ENCODE assay signal across 18 cellular contexts in genomic region chr3:53221345-53221744, GRCh38.
"Had no signal": no experiment of that assay in that cellular context is flagged by ENCODE, and none has a peak within 500 bp of the region (broad histone marks: within the 10 kb centered on the region; RNA-seq: fewer than 3 reads in every experiment).

No MANE protein-coding gene starts in this region.

- H3K4me3 ChIP-seq: esophagus squamous epithelium, neural progenitor cell, pancreas, tibial nerve, vagina had no signal

- H3K27me3 Mint-ChIP-seq: activated naive CD4-positive, alpha-beta T cell treated with anti-CD3 and anti-CD28 coated beads, Interleukin-2, amount 50 U/mL, for 24 hours; stimulated activated memory B cell treated with anti-CD40 and anti-IgM and Interleukin-4, amounts not matched to agents 10 μg/mL and 1 μg/mL and 100 μg/mL, for 72 hours; T-cell had no signal

- H3K36me3 ChIP-seq: neural progenitor cell had no signal

- H3K9ac ChIP-seq: neural progenitor cell had no signal

- H3K9me3 Mint-ChIP-seq: activated naive CD4-positive, alpha-beta T cell treated with anti-CD3 and anti-CD28 coated beads, Interleukin-2, amount 50 U/mL, for 24 hours; activated T-helper 2 cell treated with anti-CD3 and anti-CD28 coated beads, Interferon-gamma antibody, Interleukin-2, Interleukin-4, amounts not matched to agents 10 μg/mL and 5 μg/mL and 100 μg/mL, durations not matched to agents 14 hours and 24 hours and 36 hours; mesothelial cell of epicardium; neural progenitor cell; stimulated activated memory B cell treated with anti-CD40 and anti-IgM and Interleukin-4, amounts not matched to agents 10 μg/mL and 1 μg/mL and 100 μg/mL, for 72 hours; T-cell had no signal

- H3K4me3 Mint-ChIP-seq: activated naive CD4-positive, alpha-beta T cell treated with anti-CD3 and anti-CD28 coated beads, Interleukin-2, amount 50 U/mL, for 24 hours; mesothelial cell of epicardium; neural progenitor cell; stimulated activated memory B cell treated with anti-CD40 and anti-IgM and Interleukin-4, amounts not matched to agents 10 μg/mL and 1 μg/mL and 100 μg/mL, for 72 hours; T-cell had no signal

- H3K4me1 Mint-ChIP-seq: mesothelial cell of epicardium had no signal

- H3K9me3 ChIP-seq: esophagus squamous epithelium, pancreas, tibial nerve, vagina had no signal

- H3K4me1 ChIP-seq: pancreas, vagina had no signal

- H3K27ac Mint-ChIP-seq: activated naive CD4-positive, alpha-beta T cell treated with anti-CD3 and anti-CD28 coated beads, Interleukin-2, amount 50 U/mL, for 24 hours; activated T-helper 2 cell treated with anti-CD3 and anti-CD28 coated beads, Interferon-gamma antibody, Interleukin-2, Interleukin-4, amounts not matched to agents 10 μg/mL and 5 μg/mL and 100 μg/mL, durations not matched to agents 14 hours and 24 hours and 36 hours; mesothelial cell of epicardium; neural progenitor cell; stimulated activated memory B cell treated with anti-CD40 and anti-IgM and Interleukin-4, amounts not matched to agents 10 μg/mL and 1 μg/mL and 100 μg/mL, for 72 hours had no signal

- DNase-seq: activated CD4-positive, alpha-beta T cell treated with anti-CD3 and anti-CD28 coated beads, Interleukin-2, amount 50 U/mL, for 4 hours; activated CD4-positive, CD25-positive, alpha-beta regulatory T cell treated with anti-CD3 and anti-CD28 coated beads, Interleukin-2, amount 50 U/mL, for 72 hours; amniotic stem cell; esophagus squamous epithelium; hypothalamus; kidney glomerular epithelial cell; pancreas; stimulated activated CD4-positive, alpha-beta T cell treated with anti-CD3 and anti-CD28 coated beads, Interleukin-12 subunit alpha, Interleukin-12 subunit beta, amount 100 ng/mL, for 4 hours; stimulated activated CD4-positive, alpha-beta T cell treated with anti-CD3 and anti-CD28 coated beads, Interleukin-2, amount 100 ng/mL, for 24 hours; T-cell; T1000 had no signal

- H3K27me3 ChIP-seq: esophagus squamous epithelium, pancreas, tibial nerve, vagina had no signal

- ATAC-seq: pancreas; stimulated activated memory B cell treated with anti-CD40 and anti-IgM and Interleukin-4, amounts not matched to agents 10 μg/mL and 1 μg/mL and 100 μg/mL, for 72 hours; T-cell had no signal

- H3K27ac ChIP-seq: esophagus squamous epithelium, pancreas, vagina had no signal
